24 cellular contexts compared by ENCODE assay signal in genomic region chr6:167524261-167524660, GRCh38.
"Had no signal": no experiment of that assay in that cellular context is flagged by ENCODE, and none has a peak within 500 bp of the region (broad histone marks: within the 10 kb centered on the region; RNA-seq: fewer than 3 reads in every experiment).

No MANE protein-coding gene starts in this region.

- H3K4me1 ChIP-seq: esophagus squamous epithelium, psoas muscle, suprapubic skin, transverse colon, vagina had no signal

- H3K27me3 ChIP-seq: ovary, transverse colon, vagina had no signal

- DNase-seq: effector memory CD8-positive, alpha-beta T cell; erythroblast; esophagus squamous epithelium; foreskin melanocyte; glutamatergic neuron; midbrain; naive thymus-derived CD4-positive, alpha-beta T cell; occipital lobe; ovary; posterior cingulate gyrus; psoas muscle; stimulated activated CD4-positive, alpha-beta T cell treated with anti-CD3 and anti-CD28 coated beads, Interleukin-12 subunit alpha, Interleukin-12 subunit beta, amount 100 ng/mL, for 4 hours; stimulated activated CD4-positive, alpha-beta T cell treated with anti-CD3 and anti-CD28 coated beads, Interleukin-1b, Interleukin-23, amount 100 ng/mL, for 48 hours; stimulated activated CD4-positive, alpha-beta T cell treated with anti-CD3 and anti-CD28 coated beads, Interleukin-4, amount 100 ng/mL, for 1 hour; stimulated activated CD8-positive, alpha-beta memory T cell treated with anti-CD3 and anti-CD28 coated beads, Interleukin-4, amount 100 ng/mL, for 48 hours; stimulated activated naive CD4-positive, alpha-beta T cell; stimulated activated naive CD8-positive, alpha-beta T cell treated with anti-CD3 and anti-CD28 coated beads, Interleukin-15, amount 100 ng/mL, for 72 hours; transverse colon had no signal

- H3K27ac ChIP-seq: coronary artery, esophagus squamous epithelium, ovary, psoas muscle, suprapubic skin, transverse colon, vagina had no signal

- H3K9me3 ChIP-seq: esophagus squamous epithelium, ovary, psoas muscle, suprapubic skin, transverse colon, vagina had no signal

- H3K4me3 ChIP-seq: coronary artery, esophagus squamous epithelium, lung, ovary, psoas muscle, smooth muscle cell, suprapubic skin, transverse colon, vagina had no signal

- ATAC-seq: effector memory CD8-positive, alpha-beta T cell; naive thymus-derived CD4-positive, alpha-beta T cell; psoas muscle; sciatic nerve; stimulated activated naive CD8-positive, alpha-beta T cell treated with anti-CD3 and anti-CD28 coated beads, Interleukin-15, amount 100 ng/mL, for 72 hours had no signal

- H3K36me3 ChIP-seq: esophagus squamous epithelium, ovary, suprapubic skin, transverse colon, vagina had no signal
